ENCODE assay signal across 22 cellular contexts in the genomic region with DNA sequence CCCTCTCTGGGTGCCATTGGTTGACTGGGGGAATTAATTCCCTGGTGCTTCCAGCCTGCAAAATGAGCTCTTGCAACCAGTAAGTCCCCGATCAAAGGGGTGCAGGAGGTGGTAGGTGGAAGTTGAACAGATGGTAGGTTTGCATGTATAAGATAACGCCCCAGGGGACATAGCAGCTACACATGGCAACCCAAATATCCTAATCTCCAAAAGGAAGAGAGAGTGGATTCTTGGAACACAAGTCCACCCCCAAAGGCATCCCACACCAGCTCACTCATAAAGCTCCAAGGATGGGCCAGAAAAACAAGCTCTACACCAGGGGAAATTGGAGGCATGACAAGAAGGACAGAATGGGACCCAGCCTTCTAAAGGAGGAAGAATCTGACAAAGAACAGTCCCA. TPM values are rescaled to one million over a fixed set of nuclear protein-coding genes. Genes with fewer than 3 reads are reported as not detected.
"Had no signal": no experiment of that assay in that cellular context is flagged by ENCODE, and none has a peak within 500 bp of the region (broad histone marks: within the 10 kb centered on the region; RNA-seq: fewer than 3 reads in every experiment).

No MANE protein-coding gene starts in this region.

- H3K36me3 Mint-ChIP-seq: activated CD4-positive, alpha-beta memory T cell treated with anti-CD3 and anti-CD28 coated beads for 36 hours; activated CD8-positive, alpha-beta memory T cell treated with anti-CD3 and anti-CD28 coated beads, Interleukin-2, amount 10 ng/mL, durations not matched to agents 7 days and 5 days; activated naive CD4-positive, alpha-beta T cell treated with anti-CD3 and anti-CD28 coated beads, Interleukin-2, amount 50 U/mL, for 24 hours; naive B cell; neural progenitor cell; stimulated activated effector memory CD8-positive, alpha-beta T cell treated with anti-CD3 and anti-CD28 coated beads, Interleukin-12 subunit alpha, Interleukin-12 subunit beta, amount 100 ng/mL, for 72 hours had no signal

- ATAC-seq: activated CD8-positive, alpha-beta memory T cell treated with anti-CD3 and anti-CD28 coated beads, Interleukin-2, amount 10 ng/mL, durations not matched to agents 7 days and 5 days; esophagus mucosa; left lung; sciatic nerve had no signal

- H3K4me2 ChIP-seq: hepatocyte, neural progenitor cell had no signal

- H3K27me3 ChIP-seq: colonic mucosa, ovary, uterus had no signal

- H3K36me3 ChIP-seq: colonic mucosa, left lung, neural progenitor cell, ovary, tibial artery, uterus had no signal

- H3K4me1 ChIP-seq: colonic mucosa, neural progenitor cell, tibial artery, uterus had no signal

- H2AFZ ChIP-seq: hepatocyte, neural progenitor cell had no signal

- H3K27ac Mint-ChIP-seq: activated CD4-positive, alpha-beta memory T cell treated with anti-CD3 and anti-CD28 coated beads for 36 hours; activated CD8-positive, alpha-beta memory T cell treated with anti-CD3 and anti-CD28 coated beads, Interleukin-2, amount 10 ng/mL, durations not matched to agents 7 days and 5 days; activated naive CD4-positive, alpha-beta T cell treated with anti-CD3 and anti-CD28 coated beads, Interleukin-2, amount 50 U/mL, for 24 hours; neural progenitor cell; stimulated activated effector memory CD8-positive, alpha-beta T cell treated with anti-CD3 and anti-CD28 coated beads, Interleukin-12 subunit alpha, Interleukin-12 subunit beta, amount 100 ng/mL, for 72 hours; T-helper 2 cell treated with Interferon-gamma antibody and Interleukin-4, amounts not matched to agents 5 μg/mL and 100 μg/mL, for 36 hours had no signal

- H3K9me3 ChIP-seq: colonic mucosa, left lung, ovary, tibial artery, uterus had no signal

- H3K4me3 ChIP-seq: colonic mucosa, hepatocyte, left lung, neural progenitor cell, ovary, tibial artery, uterus had no signal

- FAIRE-seq: keratinocyte had no signal

- H3K4me1 Mint-ChIP-seq: activated CD8-positive, alpha-beta memory T cell treated with anti-CD3 and anti-CD28 coated beads, Interleukin-2, amount 10 ng/mL, durations not matched to agents 7 days and 5 days; neural progenitor cell had no signal

- H3K9ac ChIP-seq: neural progenitor cell had no signal

- DNase-seq: activated CD4-positive, alpha-beta memory T cell treated with anti-CD3 and anti-CD28 coated beads for 36 hours; activated CD8-positive, alpha-beta memory T cell treated with anti-CD3 and anti-CD28 coated beads, Interleukin-2, amount 10 ng/mL, durations not matched to agents 7 days and 5 days; activated effector memory CD4-positive, alpha-beta T cell treated with anti-CD3 and anti-CD28 coated beads, Interleukin-2, amount 50 U/mL, for 16 hours; activated T-cell treated with anti-CD3 and anti-CD28 coated beads, Interleukin-2, amount 50 U/mL, for 1 hour; colonic mucosa; left lung; mammary epithelial cell; naive B cell; stimulated activated CD4-positive, alpha-beta T cell treated with anti-CD3 and anti-CD28 coated beads, Interleukin-1b, Interleukin-23, amount 100 ng/mL, for 48 hours; tibial artery; uterus had no signal

- H3K9me3 Mint-ChIP-seq: activated CD4-positive, alpha-beta memory T cell treated with anti-CD3 and anti-CD28 coated beads for 36 hours; activated naive CD4-positive, alpha-beta T cell treated with anti-CD3 and anti-CD28 coated beads, Interleukin-2, amount 50 U/mL, for 24 hours; neural progenitor cell; stimulated activated effector memory CD8-positive, alpha-beta T cell treated with anti-CD3 and anti-CD28 coated beads, Interleukin-12 subunit alpha, Interleukin-12 subunit beta, amount 100 ng/mL, for 72 hours; T-helper 2 cell treated with Interferon-gamma antibody and Interleukin-4, amounts not matched to agents 5 μg/mL and 100 μg/mL, for 36 hours had no signal

- H3K27ac ChIP-seq: colonic mucosa, hepatocyte, left lung, neural progenitor cell, ovary, tibial artery, uterus had no signal

- H3K79me2 ChIP-seq: hepatocyte had no signal

- H3K4me3 Mint-ChIP-seq: activated CD4-positive, alpha-beta memory T cell treated with anti-CD3 and anti-CD28 coated beads for 36 hours; activated CD8-positive, alpha-beta memory T cell treated with anti-CD3 and anti-CD28 coated beads, Interleukin-2, amount 10 ng/mL, durations not matched to agents 7 days and 5 days; activated naive CD4-positive, alpha-beta T cell treated with anti-CD3 and anti-CD28 coated beads, Interleukin-2, amount 50 U/mL, for 24 hours; stimulated activated effector memory CD8-positive, alpha-beta T cell treated with anti-CD3 and anti-CD28 coated beads, Interleukin-12 subunit alpha, Interleukin-12 subunit beta, amount 100 ng/mL, for 72 hours; T-helper 2 cell treated with Interferon-gamma antibody and Interleukin-4, amounts not matched to agents 5 μg/mL and 100 μg/mL, for 36 hours had no signal

RNA-seq across cellular contexts. Expression of gene CD209, which starts 4.8 kb away (rescaled TPM):
- total RNA-seq: activated CD4-positive, alpha-beta memory T cell treated with anti-CD3 and anti-CD28 coated beads for 36 hours; activated CD8-positive, alpha-beta memory T cell treated with anti-CD3 and anti-CD28 coated beads, Interleukin-2, amount 10 ng/mL, durations not matched to agents 7 days and 5 days; hepatocyte; mammary epithelial cell had no signal
- polyA plus RNA-seq: hepatocyte, keratinocyte, mammary epithelial cell had no signal

RNA-seq across cellular contexts. Expression of gene CLEC4G, which starts 10.7 kb away (rescaled TPM):
- total RNA-seq: activated CD4-positive, alpha-beta memory T cell treated with anti-CD3 and anti-CD28 coated beads for 36 hours; activated CD8-positive, alpha-beta memory T cell treated with anti-CD3 and anti-CD28 coated beads, Interleukin-2, amount 10 ng/mL, durations not matched to agents 7 days and 5 days; esophagus mucosa; hepatocyte; mammary epithelial cell; uterus had no signal
- polyA plus RNA-seq: hepatocyte, keratinocyte, mammary epithelial cell had no signal

RNA-seq across cellular contexts. Expression of gene CLEC4M, which starts 20.5 kb away (rescaled TPM):
- total RNA-seq: activated CD4-positive, alpha-beta memory T cell treated with anti-CD3 and anti-CD28 coated beads for 36 hours; activated CD8-positive, alpha-beta memory T cell treated with anti-CD3 and anti-CD28 coated beads, Interleukin-2, amount 10 ng/mL, durations not matched to agents 7 days and 5 days; cardiac septum; colonic mucosa; esophagus mucosa; mammary epithelial cell; mononuclear cell; sciatic nerve had no signal
- polyA plus RNA-seq: hepatocyte, keratinocyte, mammary epithelial cell had no signal

RNA-seq across cellular contexts. Expression of gene FCER2, which starts 40.6 kb away (rescaled TPM):
- total RNA-seq: cardiac septum, hepatocyte, mammary epithelial cell had no signal
- polyA plus RNA-seq: hepatocyte, keratinocyte, mammary epithelial cell had no signal
